In genomic region chr19:4053423-4054324, GRCh38 we compare ENCODE assay signal across 12 cellular contexts. TPM values are rescaled to one million over a fixed set of nuclear protein-coding genes. Genes with fewer than 3 reads are reported as not detected.
DNase-seq lines count a peak whose midpoint lies in the region; ATAC-seq, FAIRE-seq and TF ChIP-seq lines count a peak whose summit lies in the region.
"Had no signal": no experiment of that assay in that cellular context is flagged by ENCODE, and none has a peak within 500 bp of the region (broad histone marks: within the 10 kb centered on the region; RNA-seq: fewer than 3 reads in every experiment).

No MANE protein-coding gene starts in this region.

- H3K9ac ChIP-seq in skeletal muscle tissue (ENCODE audit: low read depth in 1 of 3, low read length in 3 of 3) = peak overlapping the region in 1 of 3 donors; percentile 45

- no peaks in the 10 kb centered on the region for H3K27me3 ChIP-seq in skeletal muscle tissue (ENCODE audit: control insufficient read depth in 3 of 3, insufficient read depth in 3 of 3, low read length in 3 of 3)
- H3K27me3 ChIP-seq: right lobe of liver had no signal

- peaks cover 19 to 25% (median 22%) of the 10 kb centered on the region in 3 donors for H3K36me3 ChIP-seq in skeletal muscle tissue (ENCODE audit: control insufficient read depth in 3 of 3, insufficient read depth in 3 of 3, low read length in 3 of 3)

- no peaks in the 10 kb centered on the region for H3K27me3 Mint-ChIP-seq in T-helper 17 cell
- H3K27me3 Mint-ChIP-seq: activated CD4-positive, alpha-beta T cell treated with anti-CD3 and anti-CD28 coated beads, Interleukin-2, amount 10 ng/mL, durations not matched to agents 7 days and 5 days had no signal

- ATAC-seq in T-helper 17 cell (no peak), HG02973 (IDR thresholded peaks at IDR 0.05; ENCODE audit: unreplicated experiment) (no peak), GM18861 (IDR thresholded peaks at IDR 0.05; ENCODE audit: unreplicated experiment) (no peak)
- ATAC-seq: activated naive CD4-positive, alpha-beta T cell treated with anti-CD3 and anti-CD28 coated beads, Interleukin-2, amount 50 U/mL, for 72 hours had no signal

- H3K36me3 Mint-ChIP-seq in T-helper 17 cell (ENCODE audit: low read depth) = peaks cover 8% of the 10 kb centered on the region

- FAIRE-seq in GM12891 (lab: Jason Lieb, UNC) = peak; percentile 86

- TF ChIP-seq POLR2A in GM12891 (IDR thresholded peaks at IDR 0.05; ENCODE audit: low read depth, low read length) = peak; percentile 23; the same call in 1 of the 2 replicates

- H3K27ac ChIP-seq in epithelial cell of prostate = peak overlapping the region; percentile 89
- no peak overlapping the region for H3K27ac ChIP-seq in skeletal muscle tissue (ENCODE audit: low read depth, low read length)

- H3K27ac Mint-ChIP-seq in T-helper 17 cell = peak overlapping the region; percentile 56
- H3K27ac Mint-ChIP-seq: activated CD4-positive, alpha-beta T cell treated with anti-CD3 and anti-CD28 coated beads, Interleukin-2, amount 10 ng/mL, durations not matched to agents 7 days and 5 days had no signal

- H3K9me3 ChIP-seq in T-helper 17 cell (ENCODE audit: control insufficient read depth, low read length, poor library complexity, severe bottlenecking) = no peaks in the 10 kb centered on the region
- no peaks in the 10 kb centered on the region for H3K9me3 ChIP-seq in skeletal muscle tissue (ENCODE audit: control insufficient read depth in 3 of 3, low read length in 3 of 3)
- H3K9me3 ChIP-seq: right lobe of liver had no signal

- peaks cover 30 to 52% (median 43%) of the 10 kb centered on the region in 3 donors for H3K4me1 ChIP-seq in skeletal muscle tissue (ENCODE audit: control insufficient read depth in 3 of 3, insufficient read depth in 3 of 3, low read length in 3 of 3)

- peak overlapping the region in 2 of 3 donors; percentile 41 to 54 for H3K4me3 ChIP-seq in skeletal muscle tissue (ENCODE audit: low read length in 3 of 3)

- peaks cover 20% of the 10 kb centered on the region for H3K4me1 Mint-ChIP-seq in T-helper 17 cell

- peak overlapping the region; percentile 15 for H3K4me3 Mint-ChIP-seq in T-helper 17 cell
- H3K4me3 Mint-ChIP-seq: activated CD4-positive, alpha-beta T cell treated with anti-CD3 and anti-CD28 coated beads, Interleukin-2, amount 10 ng/mL, durations not matched to agents 7 days and 5 days had no signal

- DNase-seq in GM12891 (ENCODE audit: insufficient read length, low spot score) (no peak), T-helper 17 cell (no peak), epithelial cell of prostate (ENCODE audit: low read depth, low spot score) (no peak), NCI-H2227 (lab: John Stamatoyannopoulos, UW; ENCODE audit: unreplicated experiment) (no peak), inferior parietal cortex (ENCODE audit: extremely low spot score) (no peak)
- DNase-seq: activated CD4-positive, alpha-beta T cell treated with anti-CD3 and anti-CD28 coated beads, Interleukin-2, amount 10 ng/mL, durations not matched to agents 7 days and 5 days; NK-92 treated with Interleukin-12 subunit alpha and Interleukin-12 subunit beta, amount 100 ng/mL, for 24 hours had no signal

TF ChIP-seq in GM12891, 5 proteins besides CTCF, POLR2A, EP300 and RAD21:
- TF ChIP-seq POLR2AphosphoS5 (IDR thresholded peaks at IDR 0.05; ENCODE audit: low read depth, low read length) (peak; percentile 70; the same call in 1 of the 2 replicates), SPI1 (IDR thresholded peaks at IDR 0.05; ENCODE audit: low read depth, low read length) (no peak)

RNA-seq across cellular contexts. Expression of gene ZBTB7A, which starts 13.0 kb away (rescaled TPM):
- 7.3 TPM for polyA plus RNA-seq in GM12891 (2012; ENCODE audit: low read depth, missing spikeins)
- total RNA-seq in T-helper 17 cell (10 to 100 TPM; 47.3 to 51.1 TPM), skeletal muscle tissue (4.2 TPM)

RNA-seq across cellular contexts. Expression of gene PIAS4, which starts 46.1 kb away (rescaled TPM):
- polyA plus RNA-seq in GM12891 (2012; ENCODE audit: low read depth, missing spikeins) = 14.1 TPM
- total RNA-seq in T-helper 17 cell (10 to 100 TPM; 20.8 to 22.7 TPM), skeletal muscle tissue (19.3 TPM)
